In the genomic region with DNA sequence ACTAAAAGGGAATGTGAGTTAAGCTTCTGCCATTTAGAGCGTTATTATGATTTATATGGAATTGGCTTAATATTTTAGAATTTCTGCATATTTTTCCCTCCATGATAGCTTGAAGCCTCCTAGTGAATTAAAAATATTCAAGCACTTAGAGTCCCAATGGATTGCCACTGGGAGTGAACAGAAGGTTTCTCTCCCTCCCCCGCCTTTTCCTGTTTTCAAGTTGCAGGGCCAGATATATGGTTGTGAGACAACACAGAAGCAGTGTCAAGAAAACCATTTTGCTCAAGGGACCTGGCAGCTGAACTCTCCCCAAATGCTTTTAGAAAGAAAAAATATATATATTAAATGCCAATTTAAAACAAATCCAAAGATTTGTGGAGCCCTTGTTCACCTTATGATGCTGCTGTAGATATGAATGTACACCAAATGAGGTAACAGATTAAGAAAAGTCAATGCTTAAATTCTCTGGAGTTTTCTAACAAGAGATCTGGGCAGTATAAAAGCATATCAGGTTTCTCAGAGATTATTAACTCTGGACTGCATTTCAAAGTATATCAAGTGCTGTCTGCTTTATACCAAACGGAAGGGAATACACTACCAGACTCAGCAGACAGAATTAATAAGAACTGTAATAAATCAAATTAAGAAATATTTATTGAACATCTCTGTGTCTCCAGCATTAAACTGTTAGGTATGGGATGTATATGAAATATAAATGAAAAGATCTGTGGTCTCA, we compare ENCODE assay signal across 19 cellular contexts.
DNase-seq lines count a peak whose midpoint lies in the region; ATAC-seq and TF ChIP-seq lines count a peak whose summit lies in the region.
"Had no signal": no experiment of that assay in that cellular context is flagged by ENCODE, and none has a peak within 500 bp of the region (broad histone marks: within the 10 kb centered on the region; RNA-seq: fewer than 3 reads in every experiment).

No MANE protein-coding gene starts in this region.

- H2BK12ac ChIP-seq in neuronal stem cell (ENCODE audit: low read length), result no peak overlapping the region

- no peak for TF ChIP-seq POLR2A in heart left ventricle (IDR thresholded peaks at IDR 0.05)

- no peak for TF ChIP-seq CTCF in heart left ventricle (IDR thresholded peaks at IDR 0.05)

- H4K8ac ChIP-seq in neuronal stem cell (ENCODE audit: low read depth, low read length), result no peak overlapping the region

- no peak overlapping the region for H2BK5ac ChIP-seq in neuronal stem cell (ENCODE audit: low read length)

- peak in 3 of 4 donors; percentile 73 to 74 (median 73) for ATAC-seq in heart left ventricle
- no peak for ATAC-seq in HG02884 (IDR thresholded peaks at IDR 0.05; ENCODE audit: unreplicated experiment)
- ATAC-seq in GM18870 (IDR thresholded peaks at IDR 0.05; ENCODE audit: unreplicated experiment), result no peak
- ATAC-seq: activated T-helper 17 cell treated with anti-CD3 and anti-CD28 coated beads, Interleukin-2, amount 50 U/mL, for 72 hours; left colon; stimulated activated naive B cell treated with anti-CD40 and anti-IgM and Interleukin-4, amounts not matched to agents 10 μg/mL and 1 μg/mL and 100 μg/mL, for 72 hours; T-cell had no signal

- H2BK15ac ChIP-seq in neuronal stem cell (ENCODE audit: low read length), result no peak overlapping the region

- 35 to 56% (median 47%) methylated on average over 3 of the region's 3 CpGs for WGBS in heart left ventricle, 4 donors
- WGBS in neuronal stem cell (ENCODE audit: extremely low coverage in 2 of 2, insufficient read length in 2 of 2, insufficient replicate concordance in 1 of 2), 2 donors, result no CpG with 5 or more reads among the region's 3 CpGs

- H3K4me2 ChIP-seq in neuronal stem cell (ENCODE audit: insufficient read depth, low read length, poor library complexity, severe bottlenecking), result no peak overlapping the region

- H3K4ac ChIP-seq in neuronal stem cell (ENCODE audit: low read length), result no peak overlapping the region

- peak overlapping the region; percentile 65 for H2AFZ ChIP-seq in neuronal stem cell (ENCODE audit: low read length)

- H3K36me3 ChIP-seq in heart left ventricle, result no peaks in the 10 kb centered on the region
- H3K36me3 ChIP-seq in neuronal stem cell (replicated peaks in 1 of 2; ENCODE audit: control insufficient read depth in 2 of 2, insufficient read depth in 2 of 2, low read length in 2 of 2), result no peaks in the 10 kb centered on the region
- H3K36me3 ChIP-seq: tibial nerve had no signal

- no peak overlapping the region for H3K14ac ChIP-seq in neuronal stem cell (ENCODE audit: low read length)

- H3K27ac ChIP-seq in heart left ventricle (peak overlapping the region in 7 of 12 donors; percentile 4 to 62 (median 31)), neuronal stem cell (replicated peaks; ENCODE audit: low read length) (no peak overlapping the region)
- H3K27ac ChIP-seq: tibial nerve had no signal

- no peak overlapping the region for H2AK5ac ChIP-seq in neuronal stem cell (ENCODE audit: low read depth, low read length)

- no peak overlapping the region for H3K23ac ChIP-seq in neuronal stem cell (ENCODE audit: low read depth, low read length, poor library complexity)

- H3K18ac ChIP-seq in neuronal stem cell (ENCODE audit: low read length), result no peak overlapping the region

- intact Hi-C loops in heart left ventricle (cut with DNase I), result loop anchor here in 1 of 10 donors (10.0 kb wide), 1 partner anchor 518 kb away; no protein-coding TSS in a partner anchor

- H4K91ac ChIP-seq in neuronal stem cell (ENCODE audit: low read depth, low read length, poor library complexity), result no peak overlapping the region

- no peak overlapping the region for H2BK120ac ChIP-seq in neuronal stem cell (ENCODE audit: low read depth, low read length)

- peak; percentile 24 for DNase-seq in DMS53 treated with DMSO at 0.1 percent for 48 hours (lab: John Stamatoyannopoulos, UW; ENCODE audit: unreplicated experiment)
- peak; percentile 18 for DNase-seq in NCI-H510A (lab: John Stamatoyannopoulos, UW)
- DNase-seq in heart left ventricle, result peak in 3 of 5 donors; percentile 21 to 32 (median 26)
- DNase-seq in neuronal stem cell (ENCODE audit: low spot score), result no peak
- no peak for DNase-seq in occipital lobe (lab: John Stamatoyannopoulos, UW)
- DNase-seq in NCI-H1105 treated with DMSO at 0.1 percent for 48 hours (lab: John Stamatoyannopoulos, UW), result no peak
- DNase-seq: AML-193; caudate nucleus; effector CD8-positive, alpha-beta T cell; GOT3; left colon; NCI-H2081; posterior cingulate gyrus; stimulated activated naive B cell treated with anti-CD40 and anti-IgM and Interleukin-4, amounts not matched to agents 10 μg/mL and 1 μg/mL and 100 μg/mL, for 72 hours; T-cell had no signal

- H3K27me3 ChIP-seq in heart left ventricle (no peaks in the 10 kb centered on the region), neuronal stem cell (ENCODE audit: control insufficient read depth in 3 of 3, insufficient read depth in 3 of 3, low read depth in 1 of 3, low read length in 3 of 3) (no peaks in the 10 kb centered on the region)
- H3K27me3 ChIP-seq: tibial nerve had no signal

- H3K4me1 ChIP-seq in heart left ventricle (peaks cover 3 to 43% (median 31%) of the 10 kb centered on the region in 12 donors), neuronal stem cell (ENCODE audit: control insufficient read depth in 2 of 2, insufficient read depth in 1 of 2, low read depth in 1 of 2, low read length in 2 of 2) (peaks cover 0 to 38% of the 10 kb centered on the region in 2 donors)

- H3K9ac ChIP-seq in neuronal stem cell (ENCODE audit: low read depth, low read length, poor library complexity), result no peak overlapping the region

- no peaks in the 10 kb centered on the region for H3K79me1 ChIP-seq in neuronal stem cell (ENCODE audit: low read depth, low read length)

- no peaks in the 10 kb centered on the region for H3K9me3 ChIP-seq in heart left ventricle
- H3K9me3 ChIP-seq in neuronal stem cell (replicated peaks in 1 of 2; ENCODE audit: control insufficient read depth in 2 of 2, insufficient read depth in 1 of 2, low read depth in 1 of 2, low read length in 2 of 2), result no peaks in the 10 kb centered on the region
- H3K9me3 ChIP-seq: tibial nerve had no signal

- H3K4me3 ChIP-seq in heart left ventricle (no peak overlapping the region), neuronal stem cell (ENCODE audit: low read length in 2 of 2) (no peak overlapping the region)
- H3K4me3 ChIP-seq: tibial nerve had no signal

Comparison
In these comparisons a context has a peak if more than half of its experiments do, and no peak if none do; other contexts are left out.
1. DNase-seq: peak in DMS53 treated with DMSO at 0.1 percent for 48 hours (single experiment), NCI-H510A (single experiment) and heart left ventricle (3 of 5); none in neuronal stem cell (single experiment), occipital lobe (single experiment) and NCI-H1105 treated with DMSO at 0.1 percent for 48 hours (single experiment).
2. ATAC-seq: peak in heart left ventricle (3 of 4); none in HG02884 (single experiment) and GM18870 (single experiment).